ENCODE assay signal across 2 cellular contexts in genomic region chr16:7716924-7717323, GRCh38.
TF ChIP-seq lines count a peak whose summit lies in the region.

No MANE protein-coding gene starts in this region.

TF ChIP-seq in WTC11, 78 proteins besides CTCF, POLR2A, EP300 and RAD21 (continued from another document):
- TF ChIP-seq TEAD4 (CRISPR knock-in tag; IDR thresholded peaks at IDR 0.05) (no peak), OVOL2 (CRISPR knock-in tag; IDR thresholded peaks at IDR 0.05; ENCODE audit: borderline replicate concordance) (no peak), FOXP4 (CRISPR knock-in tag; IDR thresholded peaks at IDR 0.05) (no peak), MLX (CRISPR knock-in tag; IDR thresholded peaks at IDR 0.05) (no peak), KAT7 (CRISPR knock-in tag; IDR thresholded peaks at IDR 0.05; ENCODE audit: borderline replicate concordance) (no peak), TEAD1 (CRISPR knock-in tag; IDR thresholded peaks at IDR 0.05) (no peak), E2F4 (CRISPR knock-in tag; IDR thresholded peaks at IDR 0.05; ENCODE audit: borderline replicate concordance, low read depth) (no peak)

TF ChIP-seq in neural cell, 6 proteins besides CTCF, POLR2A, EP300 and RAD21 (continued from another document):
- TF ChIP-seq POLR2AphosphoS5 (IDR thresholded peaks at IDR 0.05) (no peak), MXI1 (conservative IDR thresholded peaks at IDR 0.05; ENCODE audit: poor library complexity, severe bottlenecking) (no peak)
